In genomic region chr3:70890085-70890484, GRCh38 we compare ENCODE assay signal across 27 cellular contexts.
DNase-seq lines count a peak whose midpoint lies in the region; ATAC-seq, FAIRE-seq and TF ChIP-seq lines count a peak whose summit lies in the region.
"Had no signal": no experiment of that assay in that cellular context is flagged by ENCODE, and none has a peak within 500 bp of the region (broad histone marks: within the 10 kb centered on the region; RNA-seq: fewer than 3 reads in every experiment).

No MANE protein-coding gene starts in this region.

- H3K9ac ChIP-seq in GM23248 (no peak overlapping the region), H1 (replicated peaks in 1 of 4; ENCODE audit: extremely low read depth in 1 of 4, low read depth in 3 of 4, low read length in 3 of 4) (no peak overlapping the region), neural cell (ENCODE audit: low read length) (no peak overlapping the region)
- H3K9ac ChIP-seq: BLaER1 treated with 17β-estradiol and CSF1 and Interleukin-3, amounts not matched to agents 10 nM and 100 nM had no signal

- DNase-seq in GM23248 (no peak), H1 (ENCODE audit: low read depth in 1 of 2, low spot score in 2 of 2) (no peak), tibial artery (no peak), posterior vena cava (ENCODE audit: low spot score) (no peak), ureter (ENCODE audit: low spot score) (no peak)
- DNase-seq in activated CD4-positive, alpha-beta T cell treated with anti-CD3 and anti-CD28 coated beads for 36 hours: no peak
- DNase-seq: ACHN; CD4-positive, alpha-beta memory T cell; DND-41; GOT3; MG63; NCI-H1092; NCI-H1436 treated with DMSO at 0.1 percent for 48 hours; NCI-H1930; NCI-H226; NCI-H510A treated with DMSO at 0.1 percent for 48 hours; NCI-H748 treated with DMSO at 0.1 percent for 48 hours; PC-9; RPMI8226; SHP77 had no signal

- intact Hi-C loops in tibial artery (cut with DNase I; ENCODE audit: low total_unique reads) (no loop called here), posterior vena cava (cut with DNase I) (loop anchor here in 1 of 2 donors (10.0 kb wide), 1 partner anchor 1715 kb away; no protein-coding TSS in a partner anchor)
- intact Hi-C loops in activated CD4-positive, alpha-beta T cell treated with anti-CD3 and anti-CD28 coated beads for 36 hours (cut with DNase I, micrococcal nuclease): no loop called here

- H4K8ac ChIP-seq in H1 (ENCODE audit: extremely low read depth, insufficient read depth, low read length): no peak overlapping the region

- H2AFZ ChIP-seq in GM23248 (peak overlapping the region; percentile 38), H1 (ENCODE audit: low read length) (no peak overlapping the region), neural cell (ENCODE audit: low read depth, low read length) (no peak overlapping the region)
- H2AFZ ChIP-seq: PC-9 had no signal

- no peak overlapping the region for H3K27ac Mint-ChIP-seq in activated CD4-positive, alpha-beta T cell treated with anti-CD3 and anti-CD28 coated beads for 36 hours
- H3K27ac Mint-ChIP-seq: CD4-positive, alpha-beta memory T cell had no signal

- H3K79me2 ChIP-seq in GM23248 (ENCODE audit: insufficient read depth): no peaks in the 10 kb centered on the region
- H3K79me2 ChIP-seq in H1 (ENCODE audit: control insufficient read depth in 1 of 2, insufficient read depth in 2 of 2, low read length in 2 of 2): no peaks in the 10 kb centered on the region
- H3K79me2 ChIP-seq in neural cell (replicated peaks; ENCODE audit: insufficient read depth, low read length): no peaks in the 10 kb centered on the region

- TF ChIP-seq RAD21 in H1 (IDR thresholded peaks at IDR 0.05 in 1 of 2, conservative IDR thresholded peaks at IDR 0.05 in 1 of 2; ENCODE audit: low read depth in 2 of 2, low read length in 2 of 2) (no peak), neural cell (conservative IDR thresholded peaks at IDR 0.05) (no peak)

- no peak overlapping the region for H3K4me3 Mint-ChIP-seq in activated CD4-positive, alpha-beta T cell treated with anti-CD3 and anti-CD28 coated beads for 36 hours
- H3K4me3 Mint-ChIP-seq: CD4-positive, alpha-beta memory T cell had no signal

- no peaks in the 10 kb centered on the region for H4K20me1 ChIP-seq in GM23248 (ENCODE audit: insufficient read depth)
- no peaks in the 10 kb centered on the region for H4K20me1 ChIP-seq in H1 (replicated peaks in 1 of 2; ENCODE audit: control insufficient read depth in 1 of 2, insufficient read depth in 2 of 2, low read length in 2 of 2)
- H4K20me1 ChIP-seq in neural cell (ENCODE audit: insufficient read depth): no peaks in the 10 kb centered on the region
- H4K20me1 ChIP-seq: BLaER1 treated with 17β-estradiol and CSF1 and Interleukin-3, amounts not matched to agents 10 nM and 100 nM had no signal

- H2BK20ac ChIP-seq in H1 (ENCODE audit: low read length): no peak overlapping the region

- no peak overlapping the region for H2BK5ac ChIP-seq in H1 (ENCODE audit: low read depth, low read length)

- H3K56ac ChIP-seq in H1 (replicated peaks; ENCODE audit: insufficient read length, low read depth, low read length): no peak overlapping the region

- no peaks in the 10 kb centered on the region for H3K9me3 Mint-ChIP-seq in activated CD4-positive, alpha-beta T cell treated with anti-CD3 and anti-CD28 coated beads for 36 hours (ENCODE audit: low read depth)

- peaks cover 8% of the 10 kb centered on the region for H3K4me1 ChIP-seq in GM23248 (ENCODE audit: insufficient read depth)
- H3K4me1 ChIP-seq in H1 (replicated peaks in 1 of 4; ENCODE audit: control insufficient read depth in 3 of 4, insufficient read depth in 4 of 4, low read length in 3 of 4): no peaks in the 10 kb centered on the region
- H3K4me1 ChIP-seq in tibial artery: peaks cover 0 to 17% (median 5%) of the 10 kb centered on the region in 4 donors
- H3K4me1 ChIP-seq: BLaER1 treated with 17β-estradiol and CSF1 and Interleukin-3, amounts not matched to agents 10 nM and 100 nM had no signal

- TF ChIP-seq POLR2A in H1 (IDR thresholded peaks at IDR 0.05; ENCODE audit: control extremely low read depth in 1 of 2, low read depth in 2 of 2, low read length in 2 of 2): no peak

- no peak overlapping the region for H3K4ac ChIP-seq in H1 (replicated peaks; ENCODE audit: insufficient read length, low read depth, low read length)

- TF ChIP-seq EP300 in H1 (IDR thresholded peaks at IDR 0.05; ENCODE audit: borderline replicate concordance in 1 of 2, low read depth in 2 of 2, low read length in 2 of 2): no peak
- TF ChIP-seq EP300 in neural cell (conservative IDR thresholded peaks at IDR 0.05; ENCODE audit: poor library complexity, severe bottlenecking): peak; percentile 51

- H2BK15ac ChIP-seq in H1 (ENCODE audit: low read length): no peak overlapping the region

- no peaks in the 10 kb centered on the region for H3F3A ChIP-seq in GM23248 (ENCODE audit: insufficient read depth)
- H3F3A ChIP-seq in neural cell (ENCODE audit: insufficient read depth, low read length, poor library complexity, severe bottlenecking): no peaks in the 10 kb centered on the region

- no peak overlapping the region for H2BK12ac ChIP-seq in H1 (ENCODE audit: low read depth, low read length)

- H3K79me1 ChIP-seq in H1 (ENCODE audit: low read depth, low read length): no peaks in the 10 kb centered on the region

- no peaks in the 10 kb centered on the region for H3K36me3 Mint-ChIP-seq in activated CD4-positive, alpha-beta T cell treated with anti-CD3 and anti-CD28 coated beads for 36 hours (ENCODE audit: low read depth)
- H3K36me3 Mint-ChIP-seq: CD4-positive, alpha-beta memory T cell had no signal

- CTCF ChIA-PET in H1 (lab: Charles Lee; ENCODE audit: partially characterized antibody): interaction anchor here (0.9 to 1.6 kb wide), 2 partner anchors 11 to 341 kb away, joined by 4 to 6 read pairs; no protein-coding TSS in a partner anchor
- CTCF ChIA-PET in activated CD4-positive, alpha-beta T cell treated with anti-CD3 and anti-CD28 coated beads for 36 hours (lab: Charles Lee): no interaction called here

- H3K9me3 ChIP-seq in GM23248 (ENCODE audit: low read depth) (no peaks in the 10 kb centered on the region), H1 (ENCODE audit: insufficient read depth in 2 of 2, low read depth in 1 of 2, low read length in 1 of 2) (no peaks in the 10 kb centered on the region), neural cell (ENCODE audit: low read length) (no peaks in the 10 kb centered on the region), tibial artery (no peaks in the 10 kb centered on the region)
- H3K9me3 ChIP-seq: BLaER1 treated with 17β-estradiol and CSF1 and Interleukin-3, amounts not matched to agents 10 nM and 100 nM; MG63 had no signal

- H3K36me3 ChIP-seq in GM23248 (ENCODE audit: low read depth) (no peaks in the 10 kb centered on the region), H1 (ENCODE audit: control insufficient read depth in 2 of 4, insufficient read depth in 4 of 4, low read length in 3 of 4) (no peaks in the 10 kb centered on the region), neural cell (ENCODE audit: insufficient read depth, low read length) (no peaks in the 10 kb centered on the region), tibial artery (no peaks in the 10 kb centered on the region)
- H3K36me3 ChIP-seq: BLaER1 treated with 17β-estradiol and CSF1 and Interleukin-3, amounts not matched to agents 10 nM and 100 nM; MG63 had no signal

- TF ChIP-seq CTCF in H1 (IDR thresholded peaks at IDR 0.05; ENCODE audit: control extremely low read depth in 1 of 3, insufficient read depth in 1 of 3, low read depth in 1 of 3, low read length in 3 of 3) (no peak), neural cell (IDR thresholded peaks at IDR 0.05; ENCODE audit: poor library complexity, severe bottlenecking) (no peak), tibial artery (IDR thresholded peaks at IDR 0.05) (no peak)

- H2BK120ac ChIP-seq in H1 (replicated peaks; ENCODE audit: low read depth, low read length): no peak overlapping the region

- H3K23me2 ChIP-seq in H1 (ENCODE audit: low read depth, low read length): no peaks in the 10 kb centered on the region

- no peaks in the 10 kb centered on the region for H3K27me3 Mint-ChIP-seq in activated CD4-positive, alpha-beta T cell treated with anti-CD3 and anti-CD28 coated beads for 36 hours
- H3K27me3 Mint-ChIP-seq: CD4-positive, alpha-beta memory T cell had no signal

- H3K23ac ChIP-seq in H1 (ENCODE audit: insufficient read length): no peak overlapping the region

- H3K27ac ChIP-seq in GM23248 (no peak overlapping the region), H1 (ENCODE audit: low read depth, low read length) (no peak overlapping the region), neural cell (ENCODE audit: low read length) (no peak overlapping the region), tibial artery (peak overlapping the region; percentile 38 to 77)
- H3K27ac ChIP-seq: BLaER1 treated with 17β-estradiol and CSF1 and Interleukin-3, amounts not matched to agents 10 nM and 100 nM; HL-60; PC-9 had no signal

- H3K4me2 ChIP-seq in GM23248 (ENCODE audit: unreplicated experiment) (no peak overlapping the region), H1 (ENCODE audit: insufficient read depth in 1 of 2, low read depth in 2 of 2, low read length in 2 of 2) (no peak overlapping the region), neural cell (ENCODE audit: low read length) (no peak overlapping the region)
- H3K4me2 ChIP-seq: BLaER1 treated with 17β-estradiol and CSF1 and Interleukin-3, amounts not matched to agents 10 nM and 100 nM; PC-9 had no signal

- no peak for ATAC-seq in activated CD4-positive, alpha-beta T cell treated with anti-CD3 and anti-CD28 coated beads for 36 hours
- ATAC-seq: GM12878, HCT116, HepG2, K562 had no signal

- no peak overlapping the region for H3K14ac ChIP-seq in H1 (ENCODE audit: insufficient read length)

- in situ Hi-C loops in GM23248 (cut with MboI): no loop called here

- H4K5ac ChIP-seq in H1 (ENCODE audit: insufficient read length, low read depth, low read length): no peak overlapping the region

- no peaks in the 10 kb centered on the region for H3K27me3 ChIP-seq in GM23248 (replicated peaks; ENCODE audit: insufficient read depth)
- H3K27me3 ChIP-seq in H1 (replicated peaks in 1 of 4; ENCODE audit: control insufficient read depth in 3 of 4, extremely low read depth in 1 of 4, insufficient read depth in 3 of 4, low read length in 3 of 4): no peaks in the 10 kb centered on the region
- H3K27me3 ChIP-seq in neural cell (ENCODE audit: insufficient read depth, low read depth, low read length): no peaks in the 10 kb centered on the region
- no peaks in the 10 kb centered on the region for H3K27me3 ChIP-seq in tibial artery
- H3K27me3 ChIP-seq: BLaER1 treated with 17β-estradiol and CSF1 and Interleukin-3, amounts not matched to agents 10 nM and 100 nM; MG63 had no signal

- no peak overlapping the region for H4K91ac ChIP-seq in H1 (replicated peaks; ENCODE audit: insufficient read length, low read length)

- no peaks in the 10 kb centered on the region for H3K4me1 Mint-ChIP-seq in activated CD4-positive, alpha-beta T cell treated with anti-CD3 and anti-CD28 coated beads for 36 hours
- H3K4me1 Mint-ChIP-seq: CD4-positive, alpha-beta memory T cell had no signal

- peak overlapping the region; percentile 43; the same call in 1 of the 2 replicates for H3K18ac ChIP-seq in H1 (ENCODE audit: extremely low read depth, low read length)

- POLR2A ChIA-PET in H1 (lab: Charles Lee; ENCODE audit: partially characterized antibody): no interaction called here
- POLR2A ChIA-PET in activated CD4-positive, alpha-beta T cell treated with anti-CD3 and anti-CD28 coated beads for 36 hours (lab: Charles Lee): interaction anchor here (0.7 kb wide), 1 partner anchor 268 kb away, joined by 3 read pairs; no protein-coding TSS in a partner anchor

- no peak for FAIRE-seq in H1 (lab: Jason Lieb, UNC)
- FAIRE-seq: GM12878, HepG2, K562 had no signal

- H3K9me2 ChIP-seq in GM23248 (ENCODE audit: insufficient read depth): no peaks in the 10 kb centered on the region
- H3K9me2 ChIP-seq in neural cell (ENCODE audit: insufficient read depth, low read length): no peaks in the 10 kb centered on the region

- H3K4me3 ChIP-seq in GM23248: no peak overlapping the region
- no peak overlapping the region for H3K4me3 ChIP-seq in H1 (ENCODE audit: extremely low read depth in 1 of 4, insufficient read depth in 2 of 4, low read depth in 3 of 4, low read length in 4 of 4)
- no peak overlapping the region for H3K4me3 ChIP-seq in neural cell (ENCODE audit: low read length)
- no peak overlapping the region for H3K4me3 ChIP-seq in tibial artery
- H3K4me3 ChIP-seq: BLaER1 treated with 17β-estradiol and CSF1 and Interleukin-3, amounts not matched to agents 10 nM and 100 nM; GM12878; K562; MG63; PC-9 had no signal

- 95 to 98% methylated on average over 2 of the region's 2 CpGs for WGBS in GM23248 (ENCODE audit: low coverage in 1 of 2, low lambda C conversion rate in 2 of 2, missing lambda C conversion rate in 2 of 2), 2 experiments
- WGBS in H1 (ENCODE audit: extremely low coverage in 1 of 2, insufficient coverage in 1 of 2, insufficient read length in 1 of 2, insufficient replicate concordance in 2 of 2, low coverage in 1 of 2, low lambda C conversion rate in 2 of 2, missing lambda C conversion rate in 1 of 2), 2 experiments: 94% methylated on average over 2 of the region's 2 CpGs; no CpG with 5 or more reads in 1 of the 2 experiments

- H2AK5ac ChIP-seq in H1 (ENCODE audit: low read depth, low read length): no peak overlapping the region

Comparison
In these comparisons a context has a peak if more than half of its experiments do, and no peak if none do; other contexts are left out.
1. H3K27ac ChIP-seq: peak in tibial artery (2 of 2); none in GM23248 (single experiment), H1 (single experiment) and neural cell (single experiment).